In genomic region chr7:69598081-69598486, GRCh38 we compare ENCODE assay signal across 8 cellular contexts. TPM values are rescaled to one million over a fixed set of nuclear protein-coding genes. Genes with fewer than 3 reads are reported as not detected.
A peak's percentile ranks its signal among the peaks of the same experiment; 100 is the strongest.
DNase-seq lines count a peak whose midpoint lies in the region; ATAC-seq and TF ChIP-seq lines count a peak whose summit lies in the region.

TSS of gene AUTS2 (plus strand) at chr7:69598475. CDS start at chr7:69599654, 1,179 bp downstream.

- H3K36me3 Mint-ChIP-seq in naive thymus-derived CD8-positive, alpha-beta T cell: peaks cover 0 to 4% (median 0%) of the 10 kb centered on the region in 3 donors

- peak within 1 kb of the TSS; percentile 84 for H3K27ac ChIP-seq in subcutaneous abdominal adipose tissue (ENCODE audit: low read depth, low read length)

- peak; percentile 69 for ATAC-seq in HG03432 (IDR thresholded peaks at IDR 0.05; ENCODE audit: unreplicated experiment)
- ATAC-seq in naive thymus-derived CD8-positive, alpha-beta T cell: peak; percentile 66 to 77

- no peaks in the 10 kb centered on the region for H3K27me3 ChIP-seq in subcutaneous abdominal adipose tissue (ENCODE audit: control insufficient read depth in 5 of 5, insufficient read depth in 4 of 5, low read length in 5 of 5)

- H3K36me3 ChIP-seq in subcutaneous abdominal adipose tissue (ENCODE audit: control insufficient read depth in 5 of 5, insufficient read depth in 5 of 5, low read length in 5 of 5): no peaks in the 10 kb centered on the region

- peaks cover 0 to 6% (median 0%) of the 10 kb centered on the region in 9 donors for H3K9me3 Mint-ChIP-seq in naive thymus-derived CD8-positive, alpha-beta T cell

- peaks cover 8 to 16% (median 16%) of the 10 kb centered on the region in 4 donors for H3K4me1 Mint-ChIP-seq in naive thymus-derived CD8-positive, alpha-beta T cell

- peak within 1 kb of the TSS; percentile 79 to 91 (median 87) for H3K4me3 Mint-ChIP-seq in naive thymus-derived CD8-positive, alpha-beta T cell

- no peak for TF ChIP-seq CTCF in AG10803 (conservative IDR thresholded peaks at IDR 0.05; ENCODE audit: low read length)
- no peak for TF ChIP-seq CTCF in fibroblast of villous mesenchyme (IDR thresholded peaks at IDR 0.05; ENCODE audit: insufficient read depth, low read depth, low read length)

- H3K27ac Mint-ChIP-seq in naive thymus-derived CD8-positive, alpha-beta T cell: peak within 1 kb of the TSS in 4 of 10 donors; percentile 48 to 77 (median 50)

- peak within 1 kb of the TSS; percentile 48 to 87 (median 79) for H3K9ac ChIP-seq in subcutaneous abdominal adipose tissue (ENCODE audit: low read length in 5 of 5)

- DNase-seq in AG10803 (ENCODE audit: low read depth) (peak; percentile 87), GM19238 (ENCODE audit: insufficient read length, low spot score) (peak; percentile 69), NCI-H82 (lab: John Stamatoyannopoulos, UW) (peak; percentile 95), activated gamma-delta T cell treated with Interleukin-2 at 50 U/mL for 16 hours (peak; percentile 29), fibroblast of villous mesenchyme (ENCODE audit: low read depth) (peak; percentile 58)
- peak in 8 of 10 donors; percentile 13 to 69 (median 34) for DNase-seq in naive thymus-derived CD8-positive, alpha-beta T cell

- peaks cover 16 to 26% (median 19%) of the 10 kb centered on the region in 5 donors for H3K27me3 Mint-ChIP-seq in naive thymus-derived CD8-positive, alpha-beta T cell

- POLR2A ChIA-PET in naive thymus-derived CD8-positive, alpha-beta T cell (lab: Charles Lee): no interaction called here

- no peaks in the 10 kb centered on the region for H3K9me3 ChIP-seq in subcutaneous abdominal adipose tissue (ENCODE audit: control insufficient read depth in 5 of 5, low read length in 5 of 5)

- H3K4me3 ChIP-seq in AG10803 (ENCODE audit: low read length): peak within 1 kb of the TSS; percentile 91
- H3K4me3 ChIP-seq in fibroblast of villous mesenchyme (ENCODE audit: low read depth, low read length): peak within 1 kb of the TSS; percentile 70
- peak within 1 kb of the TSS; percentile 83 to 96 (median 85) for H3K4me3 ChIP-seq in subcutaneous abdominal adipose tissue (ENCODE audit: low read depth in 1 of 5, low read length in 5 of 5)

- H3K4me1 ChIP-seq in subcutaneous abdominal adipose tissue (ENCODE audit: control insufficient read depth in 5 of 5, insufficient read depth in 5 of 5, low read length in 5 of 5): peaks cover 0 to 42% (median 29%) of the 10 kb centered on the region in 5 donors

RNA-seq across cellular contexts. Expression of gene AUTS2, which starts in this region (rescaled TPM):
- 3.9 and 7.1 TPM in 2 replicates for total RNA-seq in fibroblast of villous mesenchyme
- 1 to 10 TPM; 3.0 to 3.8 TPM for total RNA-seq in naive thymus-derived CD8-positive, alpha-beta T cell
- polyA plus RNA-seq in naive thymus-derived CD8-positive, alpha-beta T cell: 1 to 10 TPM in 2 of 3 donors, under 1 TPM in 1; 0.36 to 4.6 (median 1.4) TPM

Comparison
In these comparisons a context has a peak if more than half of its experiments do, and no peak if none do; other contexts are left out.
1. Peak in every context shown above with its lines: DNase-seq, ATAC-seq, H3K4me3 ChIP-seq and H3K27ac ChIP-seq.
2. DNase-seq: peak in every context shown above with its lines; median percentile 95 in NCI-H82; 87 in AG10803; 69 in GM19238; 58 in fibroblast of villous mesenchyme; 34 in naive thymus-derived CD8-positive, alpha-beta T cell; 29 in activated gamma-delta T cell treated with Interleukin-2 at 50 U/mL for 16 hours.